10 cellular contexts compared by ENCODE assay signal in the genomic region with DNA sequence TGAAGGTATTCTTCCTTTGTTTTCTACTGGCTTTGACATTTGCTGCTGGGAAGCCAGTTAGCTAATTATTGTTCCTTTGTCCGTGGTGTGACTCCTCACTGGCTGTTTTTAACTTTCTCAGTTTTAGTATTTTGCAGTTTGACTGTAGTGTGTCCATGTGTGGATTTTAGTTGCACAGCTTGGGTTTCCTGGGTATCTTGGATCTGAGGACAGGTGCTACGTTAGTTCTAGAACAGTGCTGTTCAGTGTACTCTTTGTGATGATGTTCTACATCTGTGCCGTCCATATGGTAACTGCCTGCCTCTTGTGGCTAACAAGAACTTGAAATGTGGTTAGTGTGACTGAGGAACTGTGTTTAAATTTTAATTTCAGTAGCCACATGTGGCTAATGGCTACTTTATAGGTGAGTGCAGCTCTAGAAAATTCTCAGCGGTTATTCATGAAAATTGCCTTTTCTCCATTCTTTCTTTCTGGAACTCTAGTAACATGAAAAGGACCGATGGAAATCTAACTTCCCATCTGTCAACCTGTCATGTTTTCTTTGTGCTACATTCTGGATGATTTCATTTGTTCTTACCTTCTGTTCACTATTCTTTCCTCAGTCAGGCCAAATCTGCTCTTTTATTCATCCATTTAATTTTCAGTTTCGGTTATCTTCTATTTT. TPM values are rescaled to one million over a fixed set of nuclear protein-coding genes. Genes with fewer than 3 reads are reported as not detected.
DNase-seq lines count a peak whose midpoint lies in the region; ATAC-seq and TF ChIP-seq lines count a peak whose summit lies in the region.
"Had no signal": no experiment of that assay in that cellular context is flagged by ENCODE, and none has a peak within 500 bp of the region (broad histone marks: within the 10 kb centered on the region; RNA-seq: fewer than 3 reads in every experiment).

No MANE protein-coding gene starts in this region.

- H3K4me3 Mint-ChIP-seq in activated CD8-positive, alpha-beta T cell treated with anti-CD3 and anti-CD28 coated beads, Interleukin-2, amount 10 ng/mL, durations not matched to agents 7 days and 5 days = no peak overlapping the region
- peak overlapping the region; percentile 30 for H3K4me3 Mint-ChIP-seq in stimulated activated memory B cell treated with anti-CD40 and anti-IgM and Interleukin-4, amounts not matched to agents 10 μg/mL and 1 μg/mL and 100 μg/mL, for 72 hours

- no peak for TF ChIP-seq CTCF in ascending aorta (IDR thresholded peaks at IDR 0.05)

- no peak overlapping the region for H3K27ac ChIP-seq in ascending aorta
- H3K27ac ChIP-seq: A549, SJSA1 had no signal

- H3K4me1 ChIP-seq in ascending aorta = peaks cover 0 to 23% of the 10 kb centered on the region in 2 donors

- POLR2A ChIA-PET in activated CD8-positive, alpha-beta T cell treated with anti-CD3 and anti-CD28 coated beads, Interleukin-2, amount 10 ng/mL, durations not matched to agents 7 days and 5 days (lab: Charles Lee) = no interaction called here

- no peak for DNase-seq in activated CD4-positive, CD25-positive, alpha-beta regulatory T cell (lab: John Stamatoyannopoulos, UW)
- no peak for DNase-seq in activated CD8-positive, alpha-beta T cell treated with anti-CD3 and anti-CD28 coated beads, Interleukin-2, amount 10 ng/mL, durations not matched to agents 7 days and 5 days
- no peak for DNase-seq in ascending aorta (ENCODE audit: low spot score in 2 of 2)
- DNase-seq in SIG-M5 treated with dmso at 0.1 percent for 504 hours (lab: John Stamatoyannopoulos, UW; ENCODE audit: unreplicated experiment) = no peak
- DNase-seq in GM19240 (ENCODE audit: insufficient read length, low spot score) = no peak

- peaks cover 50% of the 10 kb centered on the region for H3K4me1 Mint-ChIP-seq in activated CD8-positive, alpha-beta T cell treated with anti-CD3 and anti-CD28 coated beads, Interleukin-2, amount 10 ng/mL, durations not matched to agents 7 days and 5 days (ENCODE audit: low read depth)
- peaks cover 55% of the 10 kb centered on the region for H3K4me1 Mint-ChIP-seq in stimulated activated memory B cell treated with anti-CD40 and anti-IgM and Interleukin-4, amounts not matched to agents 10 μg/mL and 1 μg/mL and 100 μg/mL, for 72 hours

- H3K36me3 Mint-ChIP-seq in activated CD8-positive, alpha-beta T cell treated with anti-CD3 and anti-CD28 coated beads, Interleukin-2, amount 10 ng/mL, durations not matched to agents 7 days and 5 days (ENCODE audit: low read depth) = peaks cover 37% of the 10 kb centered on the region
- H3K36me3 Mint-ChIP-seq in stimulated activated memory B cell treated with anti-CD40 and anti-IgM and Interleukin-4, amounts not matched to agents 10 μg/mL and 1 μg/mL and 100 μg/mL, for 72 hours = peaks cover 38% of the 10 kb centered on the region

- H3K4me3 ChIP-seq in ascending aorta = no peak overlapping the region
- H3K4me3 ChIP-seq: A549, SJSA1 had no signal

- peaks cover 3% of the 10 kb centered on the region for H3K27me3 Mint-ChIP-seq in activated CD8-positive, alpha-beta T cell treated with anti-CD3 and anti-CD28 coated beads, Interleukin-2, amount 10 ng/mL, durations not matched to agents 7 days and 5 days (ENCODE audit: low read depth)
- H3K27me3 Mint-ChIP-seq in stimulated activated memory B cell treated with anti-CD40 and anti-IgM and Interleukin-4, amounts not matched to agents 10 μg/mL and 1 μg/mL and 100 μg/mL, for 72 hours = no peaks in the 10 kb centered on the region

- H3K27me3 ChIP-seq in ascending aorta = no peaks in the 10 kb centered on the region
- H3K27me3 ChIP-seq: SJSA1 had no signal

- intact Hi-C loops in ascending aorta (cut with DNase I) = no loop called here

- CTCF ChIA-PET in activated CD8-positive, alpha-beta T cell treated with anti-CD3 and anti-CD28 coated beads, Interleukin-2, amount 10 ng/mL, durations not matched to agents 7 days and 5 days (lab: Charles Lee) = interaction anchor here (1.5 to 4.9 kb wide), 4 partner anchors 31 to 75 kb away, joined by 4 to 16 read pairs (median 4); no protein-coding TSS in a partner anchor

- H3K27ac Mint-ChIP-seq in activated CD8-positive, alpha-beta T cell treated with anti-CD3 and anti-CD28 coated beads, Interleukin-2, amount 10 ng/mL, durations not matched to agents 7 days and 5 days = no peak overlapping the region
- peak overlapping the region; percentile 90 for H3K27ac Mint-ChIP-seq in stimulated activated memory B cell treated with anti-CD40 and anti-IgM and Interleukin-4, amounts not matched to agents 10 μg/mL and 1 μg/mL and 100 μg/mL, for 72 hours

- H3K36me3 ChIP-seq in ascending aorta = no peaks in the 10 kb centered on the region

- peak; percentile 47 to 62 for ATAC-seq in activated CD4-positive, CD25-positive, alpha-beta regulatory T cell treated with anti-CD3 and anti-CD28 coated beads, Interleukin-2, amount 50 U/mL, for 24 hours
- peak; percentile 80 for ATAC-seq in HG03064 (IDR thresholded peaks at IDR 0.05; ENCODE audit: low read depth, unreplicated experiment)
- peak; percentile 45 for ATAC-seq in activated CD8-positive, alpha-beta T cell treated with anti-CD3 and anti-CD28 coated beads, Interleukin-2, amount 10 ng/mL, durations not matched to agents 7 days and 5 days
- ATAC-seq in stimulated activated memory B cell treated with anti-CD40 and anti-IgM and Interleukin-4, amounts not matched to agents 10 μg/mL and 1 μg/mL and 100 μg/mL, for 72 hours = peak; percentile 84
- ATAC-seq: A549 had no signal

- H3K9me3 ChIP-seq in ascending aorta = no peaks in the 10 kb centered on the region
- H3K9me3 ChIP-seq: A549, SJSA1 had no signal

- H3K9me3 Mint-ChIP-seq in activated CD8-positive, alpha-beta T cell treated with anti-CD3 and anti-CD28 coated beads, Interleukin-2, amount 10 ng/mL, durations not matched to agents 7 days and 5 days (ENCODE audit: insufficient read depth) = peaks cover 9% of the 10 kb centered on the region
- H3K9me3 Mint-ChIP-seq in stimulated activated memory B cell treated with anti-CD40 and anti-IgM and Interleukin-4, amounts not matched to agents 10 μg/mL and 1 μg/mL and 100 μg/mL, for 72 hours = peaks cover 2% of the 10 kb centered on the region

RNA-seq across cellular contexts. Expression of a gene that starts 7.4 kb away (rescaled TPM):
- 1 to 10 TPM; 9.1 to 9.2 TPM for total RNA-seq in activated CD8-positive, alpha-beta T cell treated with anti-CD3 and anti-CD28 coated beads, Interleukin-2, amount 10 ng/mL, durations not matched to agents 7 days and 5 days
- 55.2 TPM for total RNA-seq in ascending aorta
